Comparison of ENCODE assay signal across 9 cellular contexts in the genomic region with DNA sequence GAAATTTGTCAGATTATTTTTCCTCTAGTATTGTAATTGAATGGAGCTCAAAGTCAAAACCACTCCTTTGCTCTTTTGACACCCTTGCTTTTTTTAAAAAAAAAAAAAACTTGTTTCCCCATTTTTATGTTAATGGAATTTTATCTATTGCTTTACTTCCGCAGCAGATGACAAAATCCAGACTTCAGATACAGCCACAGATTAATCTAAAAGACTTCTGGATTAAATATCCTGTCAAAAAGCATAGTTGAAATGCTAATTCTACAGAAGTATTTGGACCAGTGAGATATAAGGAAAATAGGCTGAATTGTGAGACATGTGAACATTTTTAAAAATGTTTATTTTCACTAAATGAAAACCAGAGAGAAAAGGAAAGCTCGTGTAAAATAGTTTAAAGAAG.
"Had no signal": no experiment of that assay in that cellular context is flagged by ENCODE, and none has a peak within 500 bp of the region (broad histone marks: within the 10 kb centered on the region; RNA-seq: fewer than 3 reads in every experiment).

No MANE protein-coding gene starts in this region.

- H3K4me2 ChIP-seq: GM23338 had no signal

- H2AFZ ChIP-seq: GM23248, GM23338 had no signal

- H3K36me3 ChIP-seq: HAP-1 had no signal

- H3K9me3 ChIP-seq: HAP-1 had no signal

- DNase-seq: GM23248, GOT3, H7, H9, HCEC 1CT, HFFc6 had no signal

- H3K4me1 ChIP-seq: HAP-1 had no signal

- H3K4me3 ChIP-seq: GM23248, GM23338, HAP-1 had no signal

- H3K27ac ChIP-seq: GM23248 had no signal

- ATAC-seq: GM23338, HCT116 had no signal

- H3K9ac ChIP-seq: GM23248 had no signal
